Comparison of ENCODE assay signal across 18 cellular contexts in the genomic region with DNA sequence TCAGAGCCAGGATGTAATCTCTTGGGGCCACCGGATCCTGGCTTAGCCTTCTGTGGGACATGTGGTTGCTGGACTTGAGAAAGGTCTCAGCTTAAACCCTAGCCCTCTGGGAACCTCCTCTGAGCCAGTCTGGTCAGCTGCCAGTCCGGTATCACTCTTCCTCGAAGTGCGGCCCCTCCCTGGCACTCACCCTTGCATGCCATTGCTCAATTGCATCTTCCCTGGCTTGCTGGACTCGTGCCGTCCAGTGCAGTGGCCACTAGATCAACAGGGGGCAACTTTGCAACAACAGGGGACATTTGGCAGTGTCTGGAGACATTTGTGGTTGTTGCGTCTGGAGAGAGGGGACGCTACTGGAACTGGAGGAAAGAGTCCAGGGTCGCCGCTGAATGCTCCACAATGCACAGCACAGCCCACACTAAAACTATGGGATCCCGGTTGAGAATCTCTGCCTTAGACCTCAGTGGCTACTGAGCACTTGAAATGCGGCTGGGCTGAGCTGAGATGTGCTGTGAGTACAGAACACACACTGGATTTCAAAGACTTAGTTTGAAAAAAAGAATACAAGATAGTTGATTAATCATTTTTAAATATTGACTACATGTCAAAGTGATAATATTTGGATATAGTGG.
DNase-seq lines count a peak whose midpoint lies in the region; ATAC-seq and TF ChIP-seq lines count a peak whose summit lies in the region.
"Had no signal": no experiment of that assay in that cellular context is flagged by ENCODE, and none has a peak within 500 bp of the region (broad histone marks: within the 10 kb centered on the region; RNA-seq: fewer than 3 reads in every experiment).

No MANE protein-coding gene starts in this region.

- peaks cover 21% of the 10 kb centered on the region for H3K27me3 Mint-ChIP-seq in Calu3 (ENCODE audit: unreplicated experiment)

- H3K27me3 ChIP-seq in psoas muscle (ENCODE audit: insufficient read depth in 3 of 3, low read length in 2 of 3) = peaks cover 0 to 5% (median 5%) of the 10 kb centered on the region in 3 donors
- H3K27me3 ChIP-seq: BE2C had no signal

- no peaks in the 10 kb centered on the region for H3K36me3 Mint-ChIP-seq in Calu3 (ENCODE audit: insufficient read depth, unreplicated experiment)
- H3K36me3 Mint-ChIP-seq: activated naive CD4-positive, alpha-beta T cell treated with anti-CD3 and anti-CD28 coated beads, Interleukin-2, amount 50 U/mL, for 72 hours; IgD-negative memory B cell; type B pancreatic cell had no signal

- no peak overlapping the region for H3K4me3 Mint-ChIP-seq in Calu3 (ENCODE audit: low read depth, unreplicated experiment)
- H3K4me3 Mint-ChIP-seq: IgD-negative memory B cell, type B pancreatic cell had no signal

- 15 to 23% (median 19%) methylated on average over 12 of the region's 12 CpGs for WGBS in psoas muscle, 3 donors

- POLR2A ChIA-PET in RWPE1 (lab: Yijun Ruan, JAX; ENCODE audit: low non-redundant PET) = no interaction called here

- H3K36me3 ChIP-seq in psoas muscle (ENCODE audit: insufficient read depth in 1 of 2, low read depth in 1 of 2) = no peaks in the 10 kb centered on the region
- H3K36me3 ChIP-seq: BE2C, pancreas had no signal

- no peaks in the 10 kb centered on the region for H3K9me3 ChIP-seq in psoas muscle
- H3K9me3 ChIP-seq: BE2C, pancreas had no signal

- H3K4me1 Mint-ChIP-seq in Calu3 (ENCODE audit: low read depth, unreplicated experiment) = peaks cover 24% of the 10 kb centered on the region
- H3K4me1 Mint-ChIP-seq: IgD-negative memory B cell had no signal

- H3K4me1 ChIP-seq in psoas muscle = no peaks in the 10 kb centered on the region
- H3K4me1 ChIP-seq: BE2C, pancreas had no signal

- no peak overlapping the region for H3K27ac Mint-ChIP-seq in Calu3 (ENCODE audit: unreplicated experiment)
- H3K27ac Mint-ChIP-seq: activated naive CD4-positive, alpha-beta T cell treated with anti-CD3 and anti-CD28 coated beads, Interleukin-2, amount 50 U/mL, for 72 hours; IgD-negative memory B cell; type B pancreatic cell had no signal

- peak overlapping the region; percentile 67 for H3K27ac ChIP-seq in RWPE1
- no peak overlapping the region for H3K27ac ChIP-seq in psoas muscle
- H3K27ac ChIP-seq: pancreas had no signal

- TF ChIP-seq CTCF in Calu3 (IDR thresholded peaks at IDR 0.05; ENCODE audit: unreplicated experiment) (no peak), RWPE1 (conservative IDR thresholded peaks at IDR 0.05; ENCODE audit: low read depth) (no peak), fibroblast of mammary gland (conservative IDR thresholded peaks at IDR 0.05; ENCODE audit: control insufficient read depth, insufficient read depth, low read depth, low read length) (no peak), psoas muscle (IDR thresholded peaks at IDR 0.05) (no peak)

- intact Hi-C loops in Calu3 (cut with micrococcal nuclease; ENCODE audit: unreplicated experiment) = loop anchor here (10.0 kb wide), 1 partner anchor 226 kb away; no protein-coding TSS in a partner anchor
- intact Hi-C loops in psoas muscle (cut with DNase I) = no loop called here

- DNase-seq in Calu3 (peak; percentile 49), RWPE1 (ENCODE audit: low spot score) (no peak), fibroblast of mammary gland (ENCODE audit: low read depth) (peak; percentile 88), psoas muscle (peak; percentile 59 to 77), NCI-H2227 treated with DMSO at 0.1 percent for 48 hours (lab: John Stamatoyannopoulos, UW) (no peak), superior temporal gyrus (ENCODE audit: extremely low spot score) (no peak), NCI-H526 (lab: John Stamatoyannopoulos, UW) (no peak)
- DNase-seq: activated CD8-positive, alpha-beta memory T cell treated with anti-CD3 and anti-CD28 coated beads for 24 hours; BE2C; DMS53; erythroblast; NCI-H1694 treated with DMSO at 0.1 percent for 48 hours; pancreas had no signal

- H3K4me3 ChIP-seq in fibroblast of mammary gland (ENCODE audit: control insufficient read depth, low read depth, low read length) = no peak overlapping the region
- H3K4me3 ChIP-seq in psoas muscle = no peak overlapping the region
- H3K4me3 ChIP-seq: pancreas had no signal

- BruUV-seq in Calu3 (replicated peaks; lab: Mats Ljungman, UMichigan) = no TSS peak

- no peaks in the 10 kb centered on the region for H3K9me3 Mint-ChIP-seq in Calu3 (ENCODE audit: low read depth, unreplicated experiment)
- H3K9me3 Mint-ChIP-seq: activated naive CD4-positive, alpha-beta T cell treated with anti-CD3 and anti-CD28 coated beads, Interleukin-2, amount 50 U/mL, for 72 hours; IgD-negative memory B cell; type B pancreatic cell had no signal

- CTCF ChIA-PET in Calu3 (lab: Charles Lee) (interaction anchor here (0.6 kb wide), 3 partner anchors 86 to 153 kb away, joined by 3 read pairs; no protein-coding TSS in a partner anchor), RWPE1 (lab: Yijun Ruan, JAX) (interaction anchor here (0.6 kb wide), 1 partner anchor 18 kb away, joined by 3 read pairs; no protein-coding TSS in a partner anchor)

- peak in 1 of 4 donors; percentile 27 for ATAC-seq in psoas muscle
- ATAC-seq in GM21447 (IDR thresholded peaks at IDR 0.05; ENCODE audit: unreplicated experiment) = no peak
- ATAC-seq: Right ventricle myocardium inferior had no signal

Comparison
In these comparisons a context has a peak if more than half of its experiments do, and no peak if none do; other contexts are left out.
1. DNase-seq: peak in Calu3 (single experiment), fibroblast of mammary gland (single experiment) and psoas muscle (2 of 2); none in RWPE1 (single experiment), NCI-H2227 treated with DMSO at 0.1 percent for 48 hours (single experiment), superior temporal gyrus (single experiment) and NCI-H526 (0 of 2).